8 cellular contexts compared by ENCODE assay signal in the genomic region with DNA sequence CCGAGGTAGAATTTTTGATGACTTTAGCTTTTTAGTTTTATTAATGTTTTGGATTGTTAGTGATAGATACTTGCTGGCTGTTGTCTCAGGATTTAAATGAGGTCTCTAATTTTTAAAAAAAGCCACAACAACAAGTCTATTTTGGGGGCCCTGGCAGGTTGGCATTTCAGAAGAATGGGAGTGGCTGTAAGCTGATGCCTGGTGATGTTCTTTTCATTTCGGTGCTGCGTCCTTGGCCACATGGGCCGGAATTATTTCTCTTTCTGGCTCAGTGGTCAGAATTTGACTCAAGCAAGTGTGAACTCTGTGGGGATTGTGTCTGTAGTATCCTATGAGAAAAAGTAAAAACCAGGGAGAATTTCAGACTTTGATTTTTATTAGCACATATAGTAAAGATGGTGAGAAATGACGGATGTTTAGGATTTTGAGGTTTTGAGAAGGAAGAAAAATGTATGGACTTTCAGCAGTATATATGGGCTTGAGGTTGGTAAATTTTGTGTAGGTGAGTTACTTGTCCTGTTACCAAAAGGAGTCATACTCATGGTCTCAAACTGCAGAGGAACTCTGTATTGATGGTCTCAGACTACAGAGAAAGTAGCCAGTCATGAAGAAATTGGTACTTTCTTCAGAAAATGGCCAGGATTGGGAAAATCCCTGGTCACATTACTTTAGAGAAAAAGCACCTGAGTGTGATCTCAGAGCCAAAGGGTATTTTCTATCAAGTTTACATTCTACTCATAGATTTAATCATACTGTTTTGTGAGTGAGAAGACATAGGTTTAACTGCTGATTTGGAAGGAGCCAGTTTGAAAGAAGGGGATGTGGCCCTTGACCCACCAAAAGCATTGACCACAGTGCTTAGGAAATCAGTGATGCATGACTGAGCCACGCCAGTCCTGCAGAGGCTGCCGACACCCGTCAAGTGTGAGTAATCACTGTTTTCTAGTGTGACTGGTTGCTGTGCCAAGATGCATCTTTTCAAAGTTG.
A peak's percentile ranks its signal among the peaks of the same experiment; 100 is the strongest.
DNase-seq lines count a peak whose midpoint lies in the region; ATAC-seq and TF ChIP-seq lines count a peak whose summit lies in the region.

No MANE protein-coding gene starts in this region.

- H3K9ac ChIP-seq in endocrine pancreas (ENCODE audit: control insufficient read depth, insufficient read depth, low read length), result no peak overlapping the region

- peak; percentile 40 for DNase-seq in activated naive CD4-positive, alpha-beta T cell treated with anti-CD3 and anti-CD28 coated beads for 36 hours
- no peak for DNase-seq in activated naive CD4-positive, alpha-beta T cell treated with anti-CD3 and anti-CD28 coated beads, Interleukin-2, amount 50 U/mL, for 16 hours
- DNase-seq in RWPE2 (ENCODE audit: low spot score) (no peak), non-pigmented ciliary epithelial cell (ENCODE audit: low read depth) (peak; percentile 41), NCI-H1048 (lab: John Stamatoyannopoulos, UW) (no peak), NCI-H1930 (lab: John Stamatoyannopoulos, UW) (no peak)

- H3K9me3 Mint-ChIP-seq in activated naive CD4-positive, alpha-beta T cell treated with anti-CD3 and anti-CD28 coated beads for 36 hours, result no peaks in the 10 kb centered on the region

- peak; percentile 44 for ATAC-seq in HG02973 (IDR thresholded peaks at IDR 0.05; ENCODE audit: unreplicated experiment)
- peak; percentile 68 for ATAC-seq in RWPE2 (ENCODE audit: low read depth)

- CTCF ChIA-PET in activated naive CD4-positive, alpha-beta T cell treated with anti-CD3 and anti-CD28 coated beads for 36 hours (lab: Charles Lee), result interaction anchor here (1.4 to 2.5 kb wide), 2 partner anchors 39 to 41 kb away, joined by 5 to 12 read pairs; no protein-coding TSS in a partner anchor

- intact Hi-C loops in activated naive CD4-positive, alpha-beta T cell treated with anti-CD3 and anti-CD28 coated beads for 36 hours (cut with micrococcal nuclease), result loop anchor here (1.0 to 5.0 kb wide), 5 partner anchors 24 to 286 kb away; no protein-coding TSS in a partner anchor

- no peaks in the 10 kb centered on the region for H3K27me3 ChIP-seq in RWPE2 (ENCODE audit: insufficient read depth, poor library complexity, severe bottlenecking)
- no peaks in the 10 kb centered on the region for H3K27me3 ChIP-seq in endocrine pancreas (ENCODE audit: control insufficient read depth, insufficient read depth, low read length)

- H3K4me1 ChIP-seq in RWPE2 (ENCODE audit: insufficient read depth, poor library complexity, severe bottlenecking), result peaks cover 31% of the 10 kb centered on the region
- peaks cover 4% of the 10 kb centered on the region for H3K4me1 ChIP-seq in endocrine pancreas (ENCODE audit: control insufficient read depth, insufficient read depth, low read length)

- peaks cover 68% of the 10 kb centered on the region for H3K4me1 Mint-ChIP-seq in activated naive CD4-positive, alpha-beta T cell treated with anti-CD3 and anti-CD28 coated beads for 36 hours (ENCODE audit: low read depth)

- peak overlapping the region; percentile 24 for H3K27ac ChIP-seq in RWPE2 (ENCODE audit: poor library complexity, severe bottlenecking)

- no peak overlapping the region for H3K4me3 ChIP-seq in RWPE2 (ENCODE audit: severe bottlenecking)
- H3K4me3 ChIP-seq in endocrine pancreas (ENCODE audit: control insufficient read depth, insufficient read depth, low read length), result peak overlapping the region; percentile 92

- H3K27me3 Mint-ChIP-seq in activated naive CD4-positive, alpha-beta T cell treated with anti-CD3 and anti-CD28 coated beads for 36 hours (ENCODE audit: low read depth), result no peaks in the 10 kb centered on the region

- H3K27ac Mint-ChIP-seq in activated naive CD4-positive, alpha-beta T cell treated with anti-CD3 and anti-CD28 coated beads for 36 hours, result peak overlapping the region; percentile 85

- no peak for TF ChIP-seq CTCF in RWPE2 (IDR thresholded peaks at IDR 0.05; ENCODE audit: poor library complexity, severe bottlenecking)

- no peaks in the 10 kb centered on the region for H3K9me3 ChIP-seq in RWPE2 (ENCODE audit: severe bottlenecking)
- no peaks in the 10 kb centered on the region for H3K9me3 ChIP-seq in endocrine pancreas (ENCODE audit: control insufficient read depth, low read length)

- H3K36me3 Mint-ChIP-seq in activated naive CD4-positive, alpha-beta T cell treated with anti-CD3 and anti-CD28 coated beads for 36 hours (ENCODE audit: low read depth), result peaks cover 42% of the 10 kb centered on the region

- peaks cover 52% of the 10 kb centered on the region for H3K36me3 ChIP-seq in RWPE2 (ENCODE audit: low read depth)
- no peaks in the 10 kb centered on the region for H3K36me3 ChIP-seq in endocrine pancreas (ENCODE audit: control insufficient read depth, insufficient read depth, low read length)

- peak overlapping the region; percentile 71 for H3K4me3 Mint-ChIP-seq in activated naive CD4-positive, alpha-beta T cell treated with anti-CD3 and anti-CD28 coated beads for 36 hours

Comparison
In these comparisons a context has a peak if more than half of its experiments do, and no peak if none do; other contexts are left out.
1. DNase-seq: peak in activated naive CD4-positive, alpha-beta T cell treated with anti-CD3 and anti-CD28 coated beads for 36 hours (single experiment) and non-pigmented ciliary epithelial cell (single experiment); none in activated naive CD4-positive, alpha-beta T cell treated with anti-CD3 and anti-CD28 coated beads, Interleukin-2, amount 50 U/mL, for 16 hours (single experiment), RWPE2 (single experiment), NCI-H1048 (single experiment) and NCI-H1930 (0 of 2).